Comparison of ENCODE assay signal across 2 cellular contexts in the genomic region with DNA sequence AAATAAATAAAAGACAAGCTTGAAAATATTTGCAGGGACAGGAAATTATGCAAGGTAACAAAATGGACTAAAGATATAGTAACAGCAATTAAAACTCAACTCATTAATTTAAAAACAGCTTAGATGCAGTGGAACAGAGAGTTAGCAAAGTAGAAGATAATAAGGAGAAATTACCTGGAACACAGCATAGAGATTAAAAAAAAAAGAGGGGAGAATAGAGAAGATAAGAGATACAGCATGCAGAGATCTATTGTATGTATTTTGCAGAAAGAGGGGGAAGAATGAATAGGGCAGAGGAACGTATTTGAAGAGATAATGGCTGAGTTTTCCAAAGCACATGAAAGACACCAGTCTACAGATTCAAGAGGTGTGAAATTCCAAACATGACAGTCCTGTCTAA.
TF ChIP-seq lines count a peak whose summit lies in the region.

No MANE protein-coding gene starts in this region.

TF ChIP-seq in HEK293, 187 proteins besides CTCF, POLR2A, EP300 and RAD21:
- no peak for TF ChIP-seq SP7 (tag by site-specific recombination; IDR thresholded peaks at IDR 0.05)
- TF ChIP-seq ZNF223 (tag by site-specific recombination; IDR thresholded peaks at IDR 0.05) = no peak
- TF ChIP-seq ZNF664 (tag by site-specific recombination; IDR thresholded peaks at IDR 0.05) = peak; percentile 92
- TF ChIP-seq ZNF660 (tag by site-specific recombination; IDR thresholded peaks at IDR 0.05) = no peak
- no peak for TF ChIP-seq KLF16 (tag by site-specific recombination; IDR thresholded peaks at IDR 0.05)
- TF ChIP-seq, protein P1, sequence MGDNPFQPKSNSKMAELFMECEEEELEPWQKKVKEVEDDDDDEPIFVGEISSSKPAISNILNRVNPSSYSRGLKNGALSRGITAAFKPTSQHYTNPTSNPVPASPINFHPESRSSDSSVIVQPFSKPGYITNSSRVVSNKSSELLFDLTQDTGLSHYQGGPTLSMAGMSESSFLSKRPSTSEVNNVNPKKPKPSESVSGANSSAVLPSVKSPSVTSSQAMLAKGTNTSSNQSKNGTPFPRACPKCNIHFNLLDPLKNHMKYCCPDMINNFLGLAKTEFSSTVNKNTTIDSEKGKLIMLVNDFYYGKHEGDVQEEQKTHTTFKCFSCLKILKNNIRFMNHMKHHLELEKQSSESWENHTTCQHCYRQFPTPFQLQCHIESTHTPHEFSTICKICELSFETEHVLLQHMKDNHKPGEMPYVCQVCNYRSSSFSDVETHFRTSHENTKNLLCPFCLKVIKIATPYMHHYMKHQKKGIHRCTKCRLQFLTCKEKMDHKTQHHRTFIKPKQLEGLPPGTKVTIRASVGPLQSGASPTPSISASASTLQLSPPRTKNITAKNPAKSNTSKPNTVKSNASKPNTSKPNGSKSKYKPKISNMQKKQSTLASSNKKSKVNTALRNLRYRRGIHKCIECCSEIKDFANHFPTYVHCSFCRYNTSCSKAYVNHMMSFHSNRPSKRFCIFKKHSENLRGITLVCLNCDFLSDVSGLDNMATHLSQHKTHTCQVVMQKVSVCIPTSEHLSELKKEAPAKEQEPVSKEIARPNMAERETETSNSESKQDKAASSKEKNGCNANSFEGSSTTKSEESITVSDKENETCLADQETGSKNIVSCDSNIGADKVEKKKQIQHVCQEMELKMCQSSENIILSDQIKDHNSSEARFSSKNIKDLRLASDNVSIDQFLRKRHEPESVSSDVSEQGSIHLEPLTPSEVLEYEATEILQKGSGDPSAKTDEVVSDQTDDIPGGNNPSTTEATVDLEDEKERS (tag by site-specific recombination; IDR thresholded peaks at IDR 0.05) = peak; percentile 80; the same call in 1 of the 2 replicates
- TF ChIP-seq ZNF558 (tag by site-specific recombination; IDR thresholded peaks at IDR 0.05) = peak; percentile 100
- peak; percentile 58 for TF ChIP-seq SETDB1 (IDR thresholded peaks at IDR 0.05; ENCODE audit: insufficient read length, low read length)
- no peak for TF ChIP-seq ZSCAN30 (tag by site-specific recombination; IDR thresholded peaks at IDR 0.05)
- TF ChIP-seq ZNF341 (tag by site-specific recombination; IDR thresholded peaks at IDR 0.05; ENCODE audit: low read depth) = no peak
- no peak for TF ChIP-seq ZBTB1 (tag by site-specific recombination; IDR thresholded peaks at IDR 0.05)
- TF ChIP-seq ZNF610 (tag by site-specific recombination; IDR thresholded peaks at IDR 0.05; ENCODE audit: borderline replicate concordance) = peak; percentile 23; the same call in 1 of the 2 replicates

TF ChIP-seq in K562, 482 proteins besides CTCF, POLR2A, EP300 and RAD21 (continues in another document):
- peak in 1 of 2 experiments; percentile 49; a peak in 2 of 4 replicates for TF ChIP-seq TRIM24 (IDR thresholded peaks at IDR 0.05)
- no peak for TF ChIP-seq NUFIP1 (IDR thresholded peaks at IDR 0.05; ENCODE audit: partially characterized antibody)
- TF ChIP-seq, protein P2, sequence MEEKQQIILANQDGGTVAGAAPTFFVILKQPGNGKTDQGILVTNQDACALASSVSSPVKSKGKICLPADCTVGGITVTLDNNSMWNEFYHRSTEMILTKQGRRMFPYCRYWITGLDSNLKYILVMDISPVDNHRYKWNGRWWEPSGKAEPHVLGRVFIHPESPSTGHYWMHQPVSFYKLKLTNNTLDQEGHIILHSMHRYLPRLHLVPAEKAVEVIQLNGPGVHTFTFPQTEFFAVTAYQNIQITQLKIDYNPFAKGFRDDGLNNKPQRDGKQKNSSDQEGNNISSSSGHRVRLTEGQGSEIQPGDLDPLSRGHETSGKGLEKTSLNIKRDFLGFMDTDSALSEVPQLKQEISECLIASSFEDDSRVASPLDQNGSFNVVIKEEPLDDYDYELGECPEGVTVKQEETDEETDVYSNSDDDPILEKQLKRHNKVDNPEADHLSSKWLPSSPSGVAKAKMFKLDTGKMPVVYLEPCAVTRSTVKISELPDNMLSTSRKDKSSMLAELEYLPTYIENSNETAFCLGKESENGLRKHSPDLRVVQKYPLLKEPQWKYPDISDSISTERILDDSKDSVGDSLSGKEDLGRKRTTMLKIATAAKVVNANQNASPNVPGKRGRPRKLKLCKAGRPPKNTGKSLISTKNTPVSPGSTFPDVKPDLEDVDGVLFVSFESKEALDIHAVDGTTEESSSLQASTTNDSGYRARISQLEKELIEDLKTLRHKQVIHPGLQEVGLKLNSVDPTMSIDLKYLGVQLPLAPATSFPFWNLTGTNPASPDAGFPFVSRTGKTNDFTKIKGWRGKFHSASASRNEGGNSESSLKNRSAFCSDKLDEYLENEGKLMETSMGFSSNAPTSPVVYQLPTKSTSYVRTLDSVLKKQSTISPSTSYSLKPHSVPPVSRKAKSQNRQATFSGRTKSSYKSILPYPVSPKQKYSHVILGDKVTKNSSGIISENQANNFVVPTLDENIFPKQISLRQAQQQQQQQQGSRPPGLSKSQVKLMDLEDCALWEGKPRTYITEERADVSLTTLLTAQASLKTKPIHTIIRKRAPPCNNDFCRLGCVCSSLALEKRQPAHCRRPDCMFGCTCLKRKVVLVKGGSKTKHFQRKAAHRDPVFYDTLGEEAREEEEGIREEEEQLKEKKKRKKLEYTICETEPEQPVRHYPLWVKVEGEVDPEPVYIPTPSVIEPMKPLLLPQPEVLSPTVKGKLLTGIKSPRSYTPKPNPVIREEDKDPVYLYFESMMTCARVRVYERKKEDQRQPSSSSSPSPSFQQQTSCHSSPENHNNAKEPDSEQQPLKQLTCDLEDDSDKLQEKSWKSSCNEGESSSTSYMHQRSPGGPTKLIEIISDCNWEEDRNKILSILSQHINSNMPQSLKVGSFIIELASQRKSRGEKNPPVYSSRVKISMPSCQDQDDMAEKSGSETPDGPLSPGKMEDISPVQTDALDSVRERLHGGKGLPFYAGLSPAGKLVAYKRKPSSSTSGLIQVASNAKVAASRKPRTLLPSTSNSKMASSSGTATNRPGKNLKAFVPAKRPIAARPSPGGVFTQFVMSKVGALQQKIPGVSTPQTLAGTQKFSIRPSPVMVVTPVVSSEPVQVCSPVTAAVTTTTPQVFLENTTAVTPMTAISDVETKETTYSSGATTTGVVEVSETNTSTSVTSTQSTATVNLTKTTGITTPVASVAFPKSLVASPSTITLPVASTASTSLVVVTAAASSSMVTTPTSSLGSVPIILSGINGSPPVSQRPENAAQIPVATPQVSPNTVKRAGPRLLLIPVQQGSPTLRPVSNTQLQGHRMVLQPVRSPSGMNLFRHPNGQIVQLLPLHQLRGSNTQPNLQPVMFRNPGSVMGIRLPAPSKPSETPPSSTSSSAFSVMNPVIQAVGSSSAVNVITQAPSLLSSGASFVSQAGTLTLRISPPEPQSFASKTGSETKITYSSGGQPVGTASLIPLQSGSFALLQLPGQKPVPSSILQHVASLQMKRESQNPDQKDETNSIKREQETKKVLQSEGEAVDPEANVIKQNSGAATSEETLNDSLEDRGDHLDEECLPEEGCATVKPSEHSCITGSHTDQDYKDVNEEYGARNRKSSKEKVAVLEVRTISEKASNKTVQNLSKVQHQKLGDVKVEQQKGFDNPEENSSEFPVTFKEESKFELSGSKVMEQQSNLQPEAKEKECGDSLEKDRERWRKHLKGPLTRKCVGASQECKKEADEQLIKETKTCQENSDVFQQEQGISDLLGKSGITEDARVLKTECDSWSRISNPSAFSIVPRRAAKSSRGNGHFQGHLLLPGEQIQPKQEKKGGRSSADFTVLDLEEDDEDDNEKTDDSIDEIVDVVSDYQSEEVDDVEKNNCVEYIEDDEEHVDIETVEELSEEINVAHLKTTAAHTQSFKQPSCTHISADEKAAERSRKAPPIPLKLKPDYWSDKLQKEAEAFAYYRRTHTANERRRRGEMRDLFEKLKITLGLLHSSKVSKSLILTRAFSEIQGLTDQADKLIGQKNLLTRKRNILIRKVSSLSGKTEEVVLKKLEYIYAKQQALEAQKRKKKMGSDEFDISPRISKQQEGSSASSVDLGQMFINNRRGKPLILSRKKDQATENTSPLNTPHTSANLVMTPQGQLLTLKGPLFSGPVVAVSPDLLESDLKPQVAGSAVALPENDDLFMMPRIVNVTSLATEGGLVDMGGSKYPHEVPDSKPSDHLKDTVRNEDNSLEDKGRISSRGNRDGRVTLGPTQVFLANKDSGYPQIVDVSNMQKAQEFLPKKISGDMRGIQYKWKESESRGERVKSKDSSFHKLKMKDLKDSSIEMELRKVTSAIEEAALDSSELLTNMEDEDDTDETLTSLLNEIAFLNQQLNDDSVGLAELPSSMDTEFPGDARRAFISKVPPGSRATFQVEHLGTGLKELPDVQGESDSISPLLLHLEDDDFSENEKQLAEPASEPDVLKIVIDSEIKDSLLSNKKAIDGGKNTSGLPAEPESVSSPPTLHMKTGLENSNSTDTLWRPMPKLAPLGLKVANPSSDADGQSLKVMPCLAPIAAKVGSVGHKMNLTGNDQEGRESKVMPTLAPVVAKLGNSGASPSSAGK (IDR thresholded peaks at IDR 0.05) = no peak
- no peak for TF ChIP-seq TAF1 (IDR thresholded peaks at IDR 0.05; ENCODE audit: control insufficient read depth, extremely low read depth, insufficient read depth, low read length, severe bottlenecking)
- no peak for TF ChIP-seq SAFB (IDR thresholded peaks at IDR 0.05; ENCODE audit: borderline replicate concordance, low read depth, low read length)
- no peak for TF ChIP-seq XRCC3 (IDR thresholded peaks at IDR 0.05)
- peak in 1 of 2 experiments; percentile 44; a peak in 1 of 3 replicates for TF ChIP-seq CBX3 (IDR thresholded peaks at IDR 0.05; ENCODE audit: borderline replicate concordance in 1 of 2, low read length in 2 of 2)
- no peak for TF ChIP-seq PHTF2 (CRISPR knock-in tag; IDR thresholded peaks at IDR 0.05)
- TF ChIP-seq E2F3 (CRISPR knock-in tag; IDR thresholded peaks at IDR 0.05) = no peak
- no peak for TF ChIP-seq NR1H2 (CRISPR knock-in tag; IDR thresholded peaks at IDR 0.05)
- no peak for TF ChIP-seq ZFP1 (CRISPR knock-in tag; IDR thresholded peaks at IDR 0.05)
- TF ChIP-seq, protein P3, sequence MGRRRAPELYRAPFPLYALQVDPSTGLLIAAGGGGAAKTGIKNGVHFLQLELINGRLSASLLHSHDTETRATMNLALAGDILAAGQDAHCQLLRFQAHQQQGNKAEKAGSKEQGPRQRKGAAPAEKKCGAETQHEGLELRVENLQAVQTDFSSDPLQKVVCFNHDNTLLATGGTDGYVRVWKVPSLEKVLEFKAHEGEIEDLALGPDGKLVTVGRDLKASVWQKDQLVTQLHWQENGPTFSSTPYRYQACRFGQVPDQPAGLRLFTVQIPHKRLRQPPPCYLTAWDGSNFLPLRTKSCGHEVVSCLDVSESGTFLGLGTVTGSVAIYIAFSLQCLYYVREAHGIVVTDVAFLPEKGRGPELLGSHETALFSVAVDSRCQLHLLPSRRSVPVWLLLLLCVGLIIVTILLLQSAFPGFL (CRISPR knock-in tag; IDR thresholded peaks at IDR 0.05) = no peak
- 0 out of 2 replicates have a peak, but pooled peaks have one; percentile 18 for TF ChIP-seq ZEB2 (IDR thresholded peaks at IDR 0.05)
- no peak for TF ChIP-seq ZNF384 (IDR thresholded peaks at IDR 0.05; ENCODE audit: low read depth, low read length)
- TF ChIP-seq ETV5 (CRISPR knock-in tag; IDR thresholded peaks at IDR 0.05; ENCODE audit: low read depth) = no peak
- TF ChIP-seq, protein P4, sequence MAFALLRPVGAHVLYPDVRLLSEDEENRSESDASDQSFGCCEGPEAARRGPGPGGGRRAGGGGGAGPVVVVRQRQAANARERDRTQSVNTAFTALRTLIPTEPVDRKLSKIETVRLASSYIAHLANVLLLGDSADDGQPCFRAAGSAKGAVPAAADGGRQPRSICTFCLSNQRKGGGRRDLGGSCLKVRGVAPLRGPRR (CRISPR knock-in tag; IDR thresholded peaks at IDR 0.05) = no peak
- TF ChIP-seq TBL1XR1 (IDR thresholded peaks at IDR 0.05; ENCODE audit: low read length in 2 of 2) = no peak
- no peak for TF ChIP-seq CAMTA2 (CRISPR knock-in tag; conservative IDR thresholded peaks at IDR 0.05)
- TF ChIP-seq ZFP30 (CRISPR knock-in tag; IDR thresholded peaks at IDR 0.05; ENCODE audit: borderline replicate concordance) = peak; percentile 88; the same call in 1 of the 2 replicates
- TF ChIP-seq ZNF212 (CRISPR knock-in tag; IDR thresholded peaks at IDR 0.05) = no peak
- TF ChIP-seq ZNF589 (CRISPR knock-in tag; IDR thresholded peaks at IDR 0.05; ENCODE audit: low read depth) = no peak
- no peak for TF ChIP-seq POLR2AphosphoS2 (IDR thresholded peaks at IDR 0.05; ENCODE audit: low read length)
- TF ChIP-seq FIP1L1 (IDR thresholded peaks at IDR 0.05; ENCODE audit: low read depth, low read length, poor library complexity, severe bottlenecking) = no peak
- peak; percentile 91 for TF ChIP-seq TRIM28 (IDR thresholded peaks at IDR 0.05)
- TF ChIP-seq, protein P5, sequence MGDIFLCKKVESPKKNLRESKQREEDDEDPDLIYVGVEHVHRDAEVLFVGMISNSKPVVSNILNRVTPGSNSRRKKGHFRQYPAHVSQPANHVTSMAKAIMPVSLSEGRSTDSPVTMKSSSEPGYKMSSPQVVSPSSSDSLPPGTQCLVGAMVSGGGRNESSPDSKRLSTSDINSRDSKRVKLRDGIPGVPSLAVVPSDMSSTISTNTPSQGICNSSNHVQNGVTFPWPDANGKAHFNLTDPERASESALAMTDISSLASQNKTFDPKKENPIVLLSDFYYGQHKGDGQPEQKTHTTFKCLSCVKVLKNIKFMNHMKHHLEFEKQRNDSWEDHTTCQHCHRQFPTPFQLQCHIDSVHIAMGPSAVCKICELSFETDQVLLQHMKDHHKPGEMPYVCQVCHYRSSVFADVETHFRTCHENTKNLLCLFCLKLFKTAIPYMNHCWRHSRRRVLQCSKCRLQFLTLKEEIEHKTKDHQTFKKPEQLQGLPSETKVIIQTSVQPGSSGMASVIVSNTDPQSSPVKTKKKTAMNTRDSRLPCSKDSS (IDR thresholded peaks at IDR 0.05; ENCODE audit: low read depth, partially characterized antibody) = peak; percentile 87
- TF ChIP-seq CBFB (CRISPR knock-in tag; IDR thresholded peaks at IDR 0.05) = no peak
- no peak for TF ChIP-seq EWSR1 (IDR thresholded peaks at IDR 0.05; ENCODE audit: borderline replicate concordance, low read depth, partially characterized antibody)
- TF ChIP-seq MCM7 (IDR thresholded peaks at IDR 0.05) = no peak
- no peak for TF ChIP-seq FUS (optimal IDR thresholded peaks at IDR 0.05; ENCODE audit: low read depth, low read length)
- no peak for TF ChIP-seq ZNF507 (tag; conservative IDR thresholded peaks at IDR 0.05)
- TF ChIP-seq LARP7 (IDR thresholded peaks at IDR 0.05) = no peak
- no peak for TF ChIP-seq ZNF239 (CRISPR knock-in tag; IDR thresholded peaks at IDR 0.05)
- TF ChIP-seq, protein P6, sequence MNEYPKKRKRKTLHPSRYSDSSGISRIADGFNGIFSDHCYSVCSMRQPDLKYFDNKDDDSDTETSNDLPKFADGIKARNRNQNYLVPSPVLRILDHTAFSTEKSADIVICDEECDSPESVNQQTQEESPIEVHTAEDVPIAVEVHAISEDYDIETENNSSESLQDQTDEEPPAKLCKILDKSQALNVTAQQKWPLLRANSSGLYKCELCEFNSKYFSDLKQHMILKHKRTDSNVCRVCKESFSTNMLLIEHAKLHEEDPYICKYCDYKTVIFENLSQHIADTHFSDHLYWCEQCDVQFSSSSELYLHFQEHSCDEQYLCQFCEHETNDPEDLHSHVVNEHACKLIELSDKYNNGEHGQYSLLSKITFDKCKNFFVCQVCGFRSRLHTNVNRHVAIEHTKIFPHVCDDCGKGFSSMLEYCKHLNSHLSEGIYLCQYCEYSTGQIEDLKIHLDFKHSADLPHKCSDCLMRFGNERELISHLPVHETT (CRISPR knock-in tag; conservative IDR thresholded peaks at IDR 0.05 in 1 of 2, IDR thresholded peaks at IDR 0.05 in 1 of 2) = no peak
